15 cellular contexts compared by ENCODE assay signal in genomic region chr6:42131531-42131930, GRCh38. TPM values are rescaled to one million over a fixed set of nuclear protein-coding genes. Genes with fewer than 3 reads are reported as not detected.
DNase-seq lines count a peak whose midpoint lies in the region; TF ChIP-seq lines count a peak whose summit lies in the region.
"Had no signal": no experiment of that assay in that cellular context is flagged by ENCODE, and none has a peak within 500 bp of the region (broad histone marks: within the 10 kb centered on the region; RNA-seq: fewer than 3 reads in every experiment).

No MANE protein-coding gene starts in this region.

- no peaks in the 10 kb centered on the region for H3K9me3 Mint-ChIP-seq in mesothelial cell of epicardium
- peaks cover 7% of the 10 kb centered on the region for H3K9me3 Mint-ChIP-seq in glutamatergic neuron (ENCODE audit: unreplicated experiment)

- DNase-seq in A172 (ENCODE audit: low spot score): peak; percentile 68
- DNase-seq in HK-2 (ENCODE audit: unreplicated experiment): peak; percentile 42
- peak; percentile 89 for DNase-seq in astrocyte of the spinal cord (ENCODE audit: low read depth, low spot score)
- peak; percentile 95 for DNase-seq in iris pigment epithelial cell (ENCODE audit: low read depth)
- no peak for DNase-seq in mesothelial cell of epicardium (ENCODE audit: low spot score in 2 of 2, unreplicated experiment in 2 of 2)
- DNase-seq in NCI-H526 treated with DMSO at 0.1 percent for 48 hours (lab: John Stamatoyannopoulos, UW): no peak
- no peak for DNase-seq in glutamatergic neuron
- no peak for DNase-seq in activated CD4-positive, CD25-positive, alpha-beta regulatory T cell treated with anti-CD3 and anti-CD28 coated beads, Interleukin-2, amount 50 U/mL, for 72 hours
- DNase-seq: aorta, DND-41, left colon, NCI-H1694 treated with DMSO at 0.1 percent for 48 hours, T1000 had no signal

- H3K4me3 ChIP-seq in astrocyte of the spinal cord (ENCODE audit: low read depth, low read length): no peak overlapping the region
- H3K4me3 ChIP-seq: esophagus muscularis mucosa had no signal

- in situ Hi-C loops in astrocyte of the spinal cord (cut with HindIII; ENCODE audit: low sequenced_read_pairs): no loop called here

- H3K36me3 Mint-ChIP-seq in mesothelial cell of epicardium (peaks cover 10% of the 10 kb centered on the region), glutamatergic neuron (ENCODE audit: unreplicated experiment) (no peaks in the 10 kb centered on the region)

- H3K27ac Mint-ChIP-seq in mesothelial cell of epicardium: no peak overlapping the region
- no peak overlapping the region for H3K27ac Mint-ChIP-seq in glutamatergic neuron (ENCODE audit: unreplicated experiment)

- TF ChIP-seq CTCF in astrocyte of the spinal cord (IDR thresholded peaks at IDR 0.05; ENCODE audit: low read depth, low read length) (no peak), mesothelial cell of epicardium (IDR thresholded peaks at IDR 0.05; ENCODE audit: unreplicated experiment) (no peak), glutamatergic neuron (IDR thresholded peaks at IDR 0.05; ENCODE audit: partially characterized antibody, unreplicated experiment) (no peak)

- H3K27me3 Mint-ChIP-seq in mesothelial cell of epicardium (ENCODE audit: low read depth) (no peaks in the 10 kb centered on the region), glutamatergic neuron (ENCODE audit: unreplicated experiment) (peaks cover 8% of the 10 kb centered on the region)

- H3K4me1 Mint-ChIP-seq in mesothelial cell of epicardium (peaks cover 3% of the 10 kb centered on the region), glutamatergic neuron (ENCODE audit: low read depth, unreplicated experiment) (peaks cover 21% of the 10 kb centered on the region)

- H3K4me3 Mint-ChIP-seq in mesothelial cell of epicardium (no peak overlapping the region), glutamatergic neuron (ENCODE audit: unreplicated experiment) (no peak overlapping the region)

RNA-seq across cellular contexts. Expression of gene C6orf132, which starts 10.9 kb away (rescaled TPM):
- total RNA-seq in A172 (2014; rRNA removed; shearing (Covaris generic)): 0.02 TPM in 1 of 2 replicates, not detected in the other
- total RNA-seq in mesothelial cell of epicardium (22.4 to 23.9 TPM (median 22.5 TPM) in 3 replicates), glutamatergic neuron (ENCODE audit: unreplicated experiment) (0.25 TPM)

RNA-seq across cellular contexts. Expression of gene GUCA1A, which starts 41.6 kb away (rescaled TPM):
- not detected in 2 replicates for total RNA-seq in A172 (2014; rRNA removed; shearing (Covaris generic))
- total RNA-seq in mesothelial cell of epicardium (0.91 to 1.3 TPM (median 0.92 TPM) in 3 replicates), glutamatergic neuron (ENCODE audit: unreplicated experiment) (2.2 TPM)
- total RNA-seq: A673, aorta, esophagus muscularis mucosa, left colon had no signal

Comparison
In these comparisons a context has a peak if more than half of its experiments do, and no peak if none do; other contexts are left out.
1. DNase-seq: peak in A172 (single experiment), HK-2 (single experiment), astrocyte of the spinal cord (single experiment) and iris pigment epithelial cell (single experiment); none in mesothelial cell of epicardium (0 of 2), NCI-H526 treated with DMSO at 0.1 percent for 48 hours (single experiment), glutamatergic neuron (single experiment) and activated CD4-positive, CD25-positive, alpha-beta regulatory T cell treated with anti-CD3 and anti-CD28 coated beads, Interleukin-2, amount 50 U/mL, for 72 hours (single experiment).
2. RNA of gene C6orf132, which starts 10.9 kb away (total RNA-seq): 22.4 to 23.9 TPM in mesothelial cell of epicardium; 0.25 TPM in glutamatergic neuron (single experiment) and 0.02 TPM in A172; every median in the first group is over 10 times any median in the second.